Comparison of ENCODE assay signal across 17 cellular contexts in the genomic region with DNA sequence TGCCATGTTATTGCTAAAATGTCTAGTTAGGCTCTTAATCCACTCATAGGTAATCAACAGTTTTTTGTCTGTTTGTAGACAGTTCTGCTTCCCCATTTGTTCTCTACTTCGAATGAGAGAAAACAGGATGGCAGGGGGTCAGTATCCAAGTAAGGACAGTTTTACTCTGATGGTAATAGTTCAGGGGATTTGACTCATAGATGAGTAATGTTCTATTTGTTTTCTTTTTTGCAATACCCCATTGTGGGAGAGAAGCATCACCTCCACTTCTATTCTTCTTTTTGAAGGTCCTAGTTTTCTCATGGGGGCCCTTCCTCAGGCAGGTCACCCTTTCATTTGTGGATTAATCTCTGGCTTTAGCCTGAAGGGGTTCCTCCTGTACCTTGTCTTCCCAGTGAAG. TPM values are rescaled to one million over a fixed set of nuclear protein-coding genes. Genes with fewer than 3 reads are reported as not detected.
DNase-seq lines count a peak whose midpoint lies in the region; TF ChIP-seq lines count a peak whose summit lies in the region.
"Had no signal": no experiment of that assay in that cellular context is flagged by ENCODE, and none has a peak within 500 bp of the region (broad histone marks: within the 10 kb centered on the region; RNA-seq: fewer than 3 reads in every experiment).

No MANE protein-coding gene starts in this region.

- no peak overlapping the region for H2BK5ac ChIP-seq in H9 (ENCODE audit: insufficient read length, low read length)
- no peak overlapping the region for H2BK5ac ChIP-seq in mesendoderm (ENCODE audit: low read length)

- H3K36me3 Mint-ChIP-seq in H9 (ENCODE audit: insufficient read depth in 1 of 3, low read depth in 3 of 3) (peaks cover 4 to 7% (median 6%) of the 10 kb centered on the region in 3 experiments; a peak in 6 of 7 replicates), glutamatergic neuron (ENCODE audit: unreplicated experiment) (no peaks in the 10 kb centered on the region)
- H3K36me3 Mint-ChIP-seq: activated naive CD4-positive, alpha-beta T cell treated with anti-CD3 and anti-CD28 coated beads, Interleukin-2, amount 10 ng/mL, durations not matched to agents 7 days and 5 days had no signal

- H3K27ac ChIP-seq in H9 (ENCODE audit: insufficient read length, low read depth, low read length) (no peak overlapping the region), mesendoderm (ENCODE audit: low read depth, low read length) (no peak overlapping the region)
- H3K27ac ChIP-seq: ovary, upper lobe of right lung had no signal

- no CpG with 5 or more reads among the region's 1 CpG for WGBS in H9 (ENCODE audit: extremely low coverage, insufficient read length, low lambda C conversion rate)
- no CpG with 5 or more reads among the region's 1 CpG for WGBS in mesendoderm (ENCODE audit: extremely low coverage, insufficient coverage, low lambda C conversion rate)

- H3K23ac ChIP-seq in H9 (ENCODE audit: insufficient read length, low read depth, low read length) (no peak overlapping the region), mesendoderm (ENCODE audit: low read length) (no peak overlapping the region)

- no peak overlapping the region for H3K4me3 ChIP-seq in cardiac fibroblast (replicated peaks in 1 of 2; ENCODE audit: low read depth in 2 of 2, low read length in 2 of 2)
- H3K4me3 ChIP-seq in mesendoderm (ENCODE audit: low read length) = no peak overlapping the region
- H3K4me3 ChIP-seq: mucosa of descending colon, ovary, upper lobe of right lung had no signal

- no peak overlapping the region for H2BK20ac ChIP-seq in H9 (ENCODE audit: low read depth, low read length, poor library complexity, severe bottlenecking)

- H3K23me2 ChIP-seq in H9 (ENCODE audit: insufficient read length, low read depth, low read length, poor library complexity, severe bottlenecking) = no peaks in the 10 kb centered on the region

- no peaks in the 10 kb centered on the region for H3K9me3 ChIP-seq in H9 (ENCODE audit: control insufficient read depth, low read depth, low read length)
- H3K9me3 ChIP-seq: mucosa of descending colon, ovary, upper lobe of right lung had no signal

- no peak overlapping the region for H3K56ac ChIP-seq in H9 (ENCODE audit: insufficient read length, low read depth, low read length)
- H3K56ac ChIP-seq in mesendoderm (ENCODE audit: low read length) = no peak overlapping the region

- H3K36me3 ChIP-seq in mesendoderm (ENCODE audit: control insufficient read depth, insufficient read depth, low read length) = no peaks in the 10 kb centered on the region
- H3K36me3 ChIP-seq: ovary, upper lobe of right lung had no signal

- DNase-seq in H9 = no peak
- DNase-seq in NOMO-1 treated with DMSO at 0.1 percent for 48 hours (lab: John Stamatoyannopoulos, UW; ENCODE audit: unreplicated experiment) = peak; percentile 81
- DNase-seq in cardiac fibroblast (ENCODE audit: low read depth in 2 of 2) = peak; percentile 3 to 66
- DNase-seq in mesendoderm = peak; percentile 3
- no peak for DNase-seq in activated CD8-positive, alpha-beta memory T cell treated with anti-CD3 and anti-CD28 coated beads, Interleukin-2, amount 50 U/mL, for 48 hours
- DNase-seq in NCI-H446 (lab: John Stamatoyannopoulos, UW) = no peak
- DNase-seq in glutamatergic neuron = no peak
- DNase-seq in SHP77 treated with DMSO at 0.1 percent for 48 hours (lab: John Stamatoyannopoulos, UW) = no peak
- DNase-seq: activated naive CD4-positive, alpha-beta T cell treated with anti-CD3 and anti-CD28 coated beads, Interleukin-2, amount 10 ng/mL, durations not matched to agents 7 days and 5 days; caudate nucleus; mucosa of descending colon; NCI-H1105 treated with DMSO at 0.1 percent for 48 hours; ovary; stimulated activated naive CD8-positive, alpha-beta T cell treated with anti-CD3 and anti-CD28 coated beads, Interleukin-15, Interleukin-2, amounts not matched to agents 100 U/mL and 50 U/mL, for 24 hours; T-helper 1 cell; upper lobe of right lung had no signal

- H3K79me2 ChIP-seq in H9 (ENCODE audit: insufficient read depth, low read length) (no peaks in the 10 kb centered on the region), mesendoderm (ENCODE audit: control insufficient read depth, insufficient read depth, low read length) (no peaks in the 10 kb centered on the region)

- H3K79me1 ChIP-seq in H9 (ENCODE audit: insufficient read depth, low read depth, low read length, poor library complexity, severe bottlenecking) = no peaks in the 10 kb centered on the region
- H3K79me1 ChIP-seq in mesendoderm (ENCODE audit: low read length) = no peaks in the 10 kb centered on the region

- H4K8ac ChIP-seq in H9 (replicated peaks; ENCODE audit: insufficient read length, low read depth, low read length) = no peak overlapping the region
- no peak overlapping the region for H4K8ac ChIP-seq in mesendoderm (ENCODE audit: low read depth, low read length)

- H3K4ac ChIP-seq in H9 (ENCODE audit: low read depth, low read length) (no peak overlapping the region), mesendoderm (ENCODE audit: low read depth, low read length) (no peak overlapping the region)

- H3K18ac ChIP-seq in H9 (ENCODE audit: insufficient read length, low read depth, low read length) (no peak overlapping the region), mesendoderm (ENCODE audit: low read length) (no peak overlapping the region)

- no peaks in the 10 kb centered on the region for H3K27me3 Mint-ChIP-seq in H9 (ENCODE audit: low read depth)
- peaks cover 3% of the 10 kb centered on the region for H3K27me3 Mint-ChIP-seq in glutamatergic neuron (ENCODE audit: unreplicated experiment)
- H3K27me3 Mint-ChIP-seq: activated naive CD4-positive, alpha-beta T cell treated with anti-CD3 and anti-CD28 coated beads, Interleukin-2, amount 10 ng/mL, durations not matched to agents 7 days and 5 days; B cell had no signal

- no peak for TF ChIP-seq CTCF in H9 (conservative IDR thresholded peaks at IDR 0.05)
- no peak for TF ChIP-seq CTCF in cardiac fibroblast (IDR thresholded peaks at IDR 0.05; ENCODE audit: low read depth, low read length)
- no peak for TF ChIP-seq CTCF in glutamatergic neuron (IDR thresholded peaks at IDR 0.05; ENCODE audit: partially characterized antibody, unreplicated experiment)

- no peak overlapping the region for H3K14ac ChIP-seq in H9 (ENCODE audit: insufficient read depth, low read length)

- peak overlapping the region; percentile 36 for H2BK120ac ChIP-seq in H9 (ENCODE audit: low read depth, low read length, poor library complexity, severe bottlenecking)
- H2BK120ac ChIP-seq in mesendoderm (ENCODE audit: low read depth, low read length) = no peak overlapping the region

- H3K27ac Mint-ChIP-seq in H9 = peak overlapping the region in 2 of 3 experiments; percentile 21 to 63; a peak in 2 of 7 replicates
- H3K27ac Mint-ChIP-seq in glutamatergic neuron (ENCODE audit: unreplicated experiment) = no peak overlapping the region
- H3K27ac Mint-ChIP-seq: activated naive CD4-positive, alpha-beta T cell treated with anti-CD3 and anti-CD28 coated beads, Interleukin-2, amount 10 ng/mL, durations not matched to agents 7 days and 5 days; B cell had no signal

- H2AK5ac ChIP-seq in H9 (ENCODE audit: insufficient read length, low read length) = no peak overlapping the region
- no peak overlapping the region for H2AK5ac ChIP-seq in mesendoderm (ENCODE audit: low read length)

- H3K27me3 ChIP-seq in H9 (ENCODE audit: insufficient read depth, low read length) (no peaks in the 10 kb centered on the region), mesendoderm (ENCODE audit: insufficient read depth, low read length, poor library complexity) (no peaks in the 10 kb centered on the region)
- H3K27me3 ChIP-seq: ovary, upper lobe of right lung had no signal

- H2BK12ac ChIP-seq in H9 (ENCODE audit: insufficient read length, low read depth, low read length) = no peak overlapping the region

- H3K4me3 Mint-ChIP-seq in H9 = no peak overlapping the region
- no peak overlapping the region for H3K4me3 Mint-ChIP-seq in glutamatergic neuron (ENCODE audit: unreplicated experiment)
- H3K4me3 Mint-ChIP-seq: activated naive CD4-positive, alpha-beta T cell treated with anti-CD3 and anti-CD28 coated beads, Interleukin-2, amount 10 ng/mL, durations not matched to agents 7 days and 5 days; B cell had no signal

- H3K9ac ChIP-seq in H9 (ENCODE audit: extremely low read depth, insufficient read length, low read length) (no peak overlapping the region), mesendoderm (ENCODE audit: low read length) (no peak overlapping the region)

- H3K4me2 ChIP-seq in H9 (ENCODE audit: insufficient read depth, insufficient read length, low read length) (no peak overlapping the region), mesendoderm (ENCODE audit: low read length) (no peak overlapping the region)

- H3K4me1 ChIP-seq in H9 (ENCODE audit: insufficient read depth, low read length) (no peaks in the 10 kb centered on the region), mesendoderm (ENCODE audit: control insufficient read depth, low read depth, low read length) (no peaks in the 10 kb centered on the region)
- H3K4me1 ChIP-seq: upper lobe of right lung had no signal

- H4K20me1 ChIP-seq in H9 (ENCODE audit: control insufficient read depth, insufficient read depth, insufficient read length) = no peaks in the 10 kb centered on the region

- no peak overlapping the region for H4K91ac ChIP-seq in H9 (ENCODE audit: insufficient read length, low read depth, low read length)

- H3K4me1 Mint-ChIP-seq in H9 (peaks cover 26 to 28% of the 10 kb centered on the region in 2 experiments), glutamatergic neuron (ENCODE audit: low read depth, unreplicated experiment) (peaks cover 4% of the 10 kb centered on the region)
- H3K4me1 Mint-ChIP-seq: activated naive CD4-positive, alpha-beta T cell treated with anti-CD3 and anti-CD28 coated beads, Interleukin-2, amount 10 ng/mL, durations not matched to agents 7 days and 5 days; B cell had no signal

- H3K9me3 Mint-ChIP-seq in H9 = no peaks in the 10 kb centered on the region
- H3K9me3 Mint-ChIP-seq in glutamatergic neuron (ENCODE audit: unreplicated experiment) = no peaks in the 10 kb centered on the region
- H3K9me3 Mint-ChIP-seq: activated naive CD4-positive, alpha-beta T cell treated with anti-CD3 and anti-CD28 coated beads, Interleukin-2, amount 10 ng/mL, durations not matched to agents 7 days and 5 days had no signal

- no peak overlapping the region for H2AFZ ChIP-seq in H9 (ENCODE audit: low read length)

- H2BK15ac ChIP-seq in H9 (ENCODE audit: low read depth, low read length) (no peak overlapping the region), mesendoderm (replicated peaks; ENCODE audit: low read depth) (no peak overlapping the region)

- H3T11ph ChIP-seq in H9 (ENCODE audit: low read length) = no peak overlapping the region

- H4K5ac ChIP-seq in H9 (ENCODE audit: insufficient read length, low read depth, low read length) = no peak overlapping the region
- H4K5ac ChIP-seq in mesendoderm (ENCODE audit: low read length) = no peak overlapping the region

RNA-seq across cellular contexts. Expression of a gene that starts 13.9 kb away (rescaled TPM):
- 2.8 and 3.1 TPM in 2 replicates for total RNA-seq in H9 (2021)
- polyA plus RNA-seq in mesendoderm (2013, experiment 1 of 2) = 0.74 TPM
- 0.57 TPM for polyA plus RNA-seq in mesendoderm (2013, experiment 2 of 2)
- total RNA-seq in glutamatergic neuron (ENCODE audit: unreplicated experiment) = 17.4 TPM

Comparison
In these comparisons a context has a peak if more than half of its experiments do, and no peak if none do; other contexts are left out.
1. DNase-seq: peak in NOMO-1 treated with DMSO at 0.1 percent for 48 hours (single experiment), cardiac fibroblast (2 of 2) and mesendoderm (single experiment); none in H9 (single experiment), activated CD8-positive, alpha-beta memory T cell treated with anti-CD3 and anti-CD28 coated beads, Interleukin-2, amount 50 U/mL, for 48 hours (single experiment), NCI-H446 (0 of 2), glutamatergic neuron (single experiment) and SHP77 treated with DMSO at 0.1 percent for 48 hours (single experiment).